ENCODE assay signal across 9 cellular contexts in genomic region chr12:92926549-92926948, GRCh38. TPM values are rescaled to one million over a fixed set of nuclear protein-coding genes. Genes with fewer than 3 reads are reported as not detected.
DNase-seq lines count a peak whose midpoint lies in the region; ATAC-seq, FAIRE-seq and TF ChIP-seq lines count a peak whose summit lies in the region.
"Had no signal": no experiment of that assay in that cellular context is flagged by ENCODE, and none has a peak within 500 bp of the region (broad histone marks: within the 10 kb centered on the region; RNA-seq: fewer than 3 reads in every experiment).

No MANE protein-coding gene starts in this region.

- no peak for TF ChIP-seq CTCF in A549 (IDR thresholded peaks at IDR 0.05)
- TF ChIP-seq CTCF in GM12865 (IDR thresholded peaks at IDR 0.05; ENCODE audit: insufficient read depth, low read depth, low read length, missing control alignments) = no peak

- peaks cover 55% of the 10 kb centered on the region for H3K4me1 Mint-ChIP-seq in activated naive CD8-positive, alpha-beta T cell treated with anti-CD3 and anti-CD28 coated beads, Interleukin-2, amount 50 U/mL, for 24 hours
- H3K4me1 Mint-ChIP-seq in memory B cell = peaks cover 33% of the 10 kb centered on the region

- H3K4me3 Mint-ChIP-seq in activated naive CD8-positive, alpha-beta T cell treated with anti-CD3 and anti-CD28 coated beads, Interleukin-2, amount 50 U/mL, for 24 hours = peak overlapping the region; percentile 79
- H3K4me3 Mint-ChIP-seq in memory B cell = peak overlapping the region; percentile 1

- H3K27me3 ChIP-seq in HAP-1 (ENCODE audit: low read depth) = no peaks in the 10 kb centered on the region

- no peak for TF ChIP-seq POLR2A in A549 (IDR thresholded peaks at IDR 0.05; ENCODE audit: low read length)

- peaks cover 8% of the 10 kb centered on the region for H3K9me3 Mint-ChIP-seq in activated naive CD8-positive, alpha-beta T cell treated with anti-CD3 and anti-CD28 coated beads, Interleukin-2, amount 50 U/mL, for 24 hours
- peaks cover 3% of the 10 kb centered on the region for H3K9me3 Mint-ChIP-seq in memory B cell

- no peaks in the 10 kb centered on the region for H3K36me3 ChIP-seq in HAP-1 (replicated peaks)

- DNase-seq in A549 (ENCODE audit: low read depth in 1 of 2, low spot score in 1 of 2) (no peak), GM12865 (ENCODE audit: low read depth) (no peak), memory B cell (ENCODE audit: low spot score in 2 of 2) (no peak), HAP-1 (ENCODE audit: low spot score in 2 of 2) (no peak), NCI-H2107 treated with DMSO at 0.1 percent for 48 hours (lab: John Stamatoyannopoulos, UW; ENCODE audit: unreplicated experiment) (no peak), C1 segment of cervical spinal cord (lab: John Stamatoyannopoulos, UW) (no peak)
- DNase-seq in activated naive CD8-positive, alpha-beta T cell treated with anti-CD3 and anti-CD28 coated beads, Interleukin-2, amount 50 U/mL, for 24 hours = no peak

- CTCF ChIA-PET in A549 (lab: Yijun Ruan, JAX) = interaction anchor here (0.6 to 2.2 kb wide), 14 partner anchors 15 to 530 kb away, joined by 3 to 9 read pairs (median 4); no protein-coding TSS in a partner anchor

- H3K9me3 ChIP-seq in A549 = no peaks in the 10 kb centered on the region
- H3K9me3 ChIP-seq in HAP-1 = no peaks in the 10 kb centered on the region

- peak overlapping the region in 1 of 2 experiments; percentile 99; a peak in 2 of 6 replicates for H3K27ac ChIP-seq in A549
- H3K27ac ChIP-seq: RWPE1 had no signal

- TF ChIP-seq EP300 in A549 (IDR thresholded peaks at IDR 0.05) = no peak

- H3K27ac Mint-ChIP-seq in activated naive CD8-positive, alpha-beta T cell treated with anti-CD3 and anti-CD28 coated beads, Interleukin-2, amount 50 U/mL, for 24 hours = peak overlapping the region; percentile 95
- peak overlapping the region; percentile 94 for H3K27ac Mint-ChIP-seq in memory B cell

- in situ Hi-C loops in HAP-1 (cut with MboI; ENCODE audit: low sequenced_read_pairs) = no loop called here

- POLR2A ChIA-PET in A549 (lab: Yijun Ruan, JAX) = interaction anchor here (1.1 to 4.5 kb wide), 2 partner anchors 27 to 781 kb away, joined by 3 to 36 read pairs; partner anchors contain the start of gene BTG1

- no peak for FAIRE-seq in A549 (lab: Jason Lieb, UNC)

- ATAC-seq in A549 (no peak), memory B cell (ENCODE audit: low read depth) (no peak), HG03139 (IDR thresholded peaks at IDR 0.05; ENCODE audit: unreplicated experiment) (no peak)
- ATAC-seq in activated naive CD8-positive, alpha-beta T cell treated with anti-CD3 and anti-CD28 coated beads, Interleukin-2, amount 50 U/mL, for 24 hours = no peak

- H3K4me1 ChIP-seq in A549 (peaks cover 23% of the 10 kb centered on the region), HAP-1 (peaks cover 30% of the 10 kb centered on the region)

- H3K4me3 ChIP-seq in A549 (no peak overlapping the region), GM12865 (ENCODE audit: low read depth, low read length) (peak overlapping the region; percentile 96), HAP-1 (no peak overlapping the region; the same call in 1 of the 2 replicates)

- H3K27me3 Mint-ChIP-seq in activated naive CD8-positive, alpha-beta T cell treated with anti-CD3 and anti-CD28 coated beads, Interleukin-2, amount 50 U/mL, for 24 hours = no peaks in the 10 kb centered on the region
- H3K27me3 Mint-ChIP-seq in memory B cell = no peaks in the 10 kb centered on the region

- H3K36me3 Mint-ChIP-seq in activated naive CD8-positive, alpha-beta T cell treated with anti-CD3 and anti-CD28 coated beads, Interleukin-2, amount 50 U/mL, for 24 hours (ENCODE audit: low read depth) = peaks cover 14% of the 10 kb centered on the region
- peaks cover 11% of the 10 kb centered on the region for H3K36me3 Mint-ChIP-seq in memory B cell

- TF ChIP-seq RAD21 in A549 (conservative IDR thresholded peaks at IDR 0.05 in 1 of 2, IDR thresholded peaks at IDR 0.05 in 1 of 2) = no peak

- peak overlapping the region; percentile 90 for H3K4me2 ChIP-seq in A549

- 84% methylated on average over 4 of the region's 4 CpGs for WGBS in A549 (ENCODE audit: missing lambda C conversion rate)

TF ChIP-seq in A549, 52 proteins besides CTCF, POLR2A, EP300 and RAD21:
- no peak for TF ChIP-seq HOXB13 (CRISPR knock-in tag; IDR thresholded peaks at IDR 0.05; ENCODE audit: low read depth)
- TF ChIP-seq ZSCAN20 (CRISPR knock-in tag; IDR thresholded peaks at IDR 0.05) = no peak
- no peak for TF ChIP-seq CHD4 (IDR thresholded peaks at IDR 0.05; ENCODE audit: borderline replicate concordance)
- TF ChIP-seq REST (IDR thresholded peaks at IDR 0.05) = no peak
- no peak for TF ChIP-seq RFX5 (IDR thresholded peaks at IDR 0.05)
- TF ChIP-seq PBX3 (IDR thresholded peaks at IDR 0.05) = no peak
- no peak for TF ChIP-seq HOXB5 (CRISPR knock-in tag; IDR thresholded peaks at IDR 0.05)
- TF ChIP-seq BCL3 (IDR thresholded peaks at IDR 0.05) = no peak
- TF ChIP-seq POLR2AphosphoS2 (conservative IDR thresholded peaks at IDR 0.05; ENCODE audit: low read length) = no peak
- no peak for TF ChIP-seq ESRRA (IDR thresholded peaks at IDR 0.05; ENCODE audit: borderline replicate concordance, low read length)
- TF ChIP-seq KDM5A (IDR thresholded peaks at IDR 0.05) = no peak
- TF ChIP-seq ATOH8 (CRISPR knock-in tag; IDR thresholded peaks at IDR 0.05; ENCODE audit: low read depth) = no peak
- no peak for TF ChIP-seq MAX (IDR thresholded peaks at IDR 0.05)
- no peak for TF ChIP-seq ZFP36 (IDR thresholded peaks at IDR 0.05; ENCODE audit: borderline replicate concordance, partially characterized antibody)

RNA-seq across cellular contexts. Expression of gene EEA1, which starts 2.5 kb away (rescaled TPM):
- polyA plus RNA-seq in A549 (2011; rRNA removed) (8.1 and 8.3 TPM in 2 replicates), A549 (2017; fragmentation: RNase III; extraction: RNeasy Plus Mini Kit Qiagen cat#74134 plus additional on column Dnase treatment) (5.0 to 6.6 TPM (median 5.3 TPM) in 3 replicates)
- polyA plus RNA-seq in A549 (2012; cell fraction: cytosol; rRNA removed) = 0.66 and 0.67 TPM in 2 replicates
- polyA plus RNA-seq in A549 (2012; cell fraction: nucleus; rRNA removed) = 0.82 and 1.2 TPM in 2 replicates
- 5.2 and 9.8 TPM in 2 replicates for polyA minus RNA-seq in A549 (2011; rRNA and poly(A)+ RNA removed)
